Comparison of ENCODE assay signal across 8 cellular contexts in genomic region chr5:149581192-149581861, GRCh38. TPM values are rescaled to one million over a fixed set of nuclear protein-coding genes. Genes with fewer than 3 reads are reported as not detected.
A peak's percentile ranks its signal among the peaks of the same experiment; 100 is the strongest.
DNase-seq lines count a peak whose midpoint lies in the region; ATAC-seq and TF ChIP-seq lines count a peak whose summit lies in the region.

Gene ARHGEF37 (plus strand): TSS chr5:149581498. CDS start chr5:149597770, 16,272 bp downstream.

- peak within 1 kb of the TSS; percentile 92 for H3K4me2 ChIP-seq in trophoblast cell (ENCODE audit: low read length)

- H3K4me1 ChIP-seq in A673 (ENCODE audit: insufficient read depth, low read length, poor library complexity, severe bottlenecking) (peaks cover 9% of the 10 kb centered on the region), RWPE2 (ENCODE audit: insufficient read depth, poor library complexity, severe bottlenecking) (peaks cover 10% of the 10 kb centered on the region), left ventricle myocardium inferior (peaks cover 43% of the 10 kb centered on the region), trophoblast cell (ENCODE audit: control insufficient read depth in 1 of 2, insufficient read depth in 2 of 2, low read length in 2 of 2) (peaks cover 11 to 12% of the 10 kb centered on the region in 2 experiments)

- H2AK5ac ChIP-seq in trophoblast cell (ENCODE audit: low read length) = peak within 1 kb of the TSS; percentile 30

- H4K8ac ChIP-seq in trophoblast cell (ENCODE audit: low read depth, low read length) = peak within 1 kb of the TSS; percentile 66

- H3K4me3 ChIP-seq in A673 (ENCODE audit: low read depth, low read length, poor library complexity, severe bottlenecking) (peak within 1 kb of the TSS; percentile 49), RWPE2 (ENCODE audit: severe bottlenecking) (peak within 1 kb of the TSS; percentile 42), left ventricle myocardium inferior (peak within 1 kb of the TSS; percentile 72), trophoblast cell (ENCODE audit: low read depth, low read length) (peak within 1 kb of the TSS; percentile 65)

- peak within 1 kb of the TSS; percentile 82 for H3K27ac Mint-ChIP-seq in type B pancreatic cell

- no peak within 1 kb of the TSS for H3K23ac ChIP-seq in trophoblast cell (ENCODE audit: low read length)

- H2BK12ac ChIP-seq in trophoblast cell (ENCODE audit: low read length) = peak within 1 kb of the TSS; percentile 19

- peak within 1 kb of the TSS; percentile 32 for H2BK120ac ChIP-seq in trophoblast cell (ENCODE audit: insufficient read depth, low read length, poor library complexity)

- no peak within 1 kb of the TSS for H3K4ac ChIP-seq in trophoblast cell (ENCODE audit: low read depth, low read length)

- peak within 1 kb of the TSS; percentile 57 for H2AFZ ChIP-seq in trophoblast cell (ENCODE audit: insufficient read depth, low read length, poor library complexity)

- no peak within 1 kb of the TSS for H4K12ac ChIP-seq in trophoblast cell (ENCODE audit: low read depth, low read length)

- no peaks in the 10 kb centered on the region for H3K36me3 Mint-ChIP-seq in type B pancreatic cell

- H4K91ac ChIP-seq in trophoblast cell (ENCODE audit: low read depth, low read length) = peak within 1 kb of the TSS; percentile 83

- intact Hi-C loops in A673 (cut with micrococcal nuclease; ENCODE audit: unreplicated experiment) = no loop called here
- intact Hi-C loops in left ventricle myocardium inferior (cut with micrococcal nuclease) = no loop called here

- ATAC-seq in RWPE2 (ENCODE audit: low read depth) = peak; percentile 71

- H3K27me3 ChIP-seq in A673 (replicated peaks; ENCODE audit: insufficient read depth, low read depth, low read length, poor library complexity) (no peaks in the 10 kb centered on the region), RWPE2 (ENCODE audit: insufficient read depth, poor library complexity, severe bottlenecking) (no peaks in the 10 kb centered on the region), left ventricle myocardium inferior (ENCODE audit: low read depth) (no peaks in the 10 kb centered on the region), trophoblast cell (ENCODE audit: insufficient read depth, low read length) (peaks cover 2% of the 10 kb centered on the region)

- H3K18ac ChIP-seq in trophoblast cell (ENCODE audit: low read length) = peak within 1 kb of the TSS; percentile 62

- no peaks in the 10 kb centered on the region for H3K9me3 ChIP-seq in A673 (ENCODE audit: low read depth, low read length, poor library complexity, severe bottlenecking)
- no peaks in the 10 kb centered on the region for H3K9me3 ChIP-seq in RWPE2 (ENCODE audit: severe bottlenecking)
- H3K9me3 ChIP-seq in left ventricle myocardium inferior (replicated peaks) = no peaks in the 10 kb centered on the region
- H3K9me3 ChIP-seq in trophoblast cell (ENCODE audit: insufficient read depth, low read depth, low read length) = no peaks in the 10 kb centered on the region

- no CpG with 5 or more reads among the region's 56 CpGs for WGBS in trophoblast cell (ENCODE audit: extremely low coverage, insufficient coverage, insufficient read length)

- TF ChIP-seq CTCF in A673 (conservative IDR thresholded peaks at IDR 0.05; ENCODE audit: low read depth, low read length) = no peak
- no peak for TF ChIP-seq CTCF in RWPE2 (IDR thresholded peaks at IDR 0.05; ENCODE audit: poor library complexity, severe bottlenecking)
- TF ChIP-seq CTCF in left ventricle myocardium inferior (IDR thresholded peaks at IDR 0.05; ENCODE audit: borderline replicate concordance) = no peak
- no peak for TF ChIP-seq CTCF in type B pancreatic cell (conservative IDR thresholded peaks at IDR 0.05)

- POLR2A ChIA-PET in A673 (lab: Charles Lee; ENCODE audit: low non-redundant PET) (interaction anchor here (0.6 kb wide), 1 partner anchor 444 kb away, joined by 4 read pairs; no protein-coding TSS in a partner anchor), HEK293T (lab: Yijun Ruan, JAX) (interaction anchor here (0.6 to 1.2 kb wide), 5 partner anchors 12 to 235 kb away, joined by 3 to 4 read pairs (median 3); no protein-coding TSS in a partner anchor)

- no peaks in the 10 kb centered on the region for H3K79me2 ChIP-seq in trophoblast cell (ENCODE audit: control insufficient read depth, insufficient read depth, low read length, poor library complexity)

- H3K36me3 ChIP-seq in A673 (ENCODE audit: insufficient read depth, low read length, poor library complexity, severe bottlenecking) (no peaks in the 10 kb centered on the region), RWPE2 (ENCODE audit: low read depth) (no peaks in the 10 kb centered on the region), left ventricle myocardium inferior (no peaks in the 10 kb centered on the region), trophoblast cell (ENCODE audit: control insufficient read depth in 1 of 2, insufficient read depth in 2 of 2, low read length in 2 of 2) (no peaks in the 10 kb centered on the region)

- H3K4me3 Mint-ChIP-seq in type B pancreatic cell = peak within 1 kb of the TSS; percentile 83

- H3K14ac ChIP-seq in trophoblast cell (ENCODE audit: low read length) = peak within 1 kb of the TSS; percentile 67

- H3K9ac ChIP-seq in trophoblast cell (ENCODE audit: low read length) = peak within 1 kb of the TSS; percentile 2

- H3K27me3 Mint-ChIP-seq in type B pancreatic cell = peaks cover 7% of the 10 kb centered on the region

- H3K79me1 ChIP-seq in trophoblast cell (ENCODE audit: low read length) = peaks cover 11% of the 10 kb centered on the region

- no peaks in the 10 kb centered on the region for H3K9me3 Mint-ChIP-seq in type B pancreatic cell

- peak within 1 kb of the TSS; percentile 15 for H3K27ac ChIP-seq in A673 (ENCODE audit: low read depth, low read length, poor library complexity, severe bottlenecking)
- peak within 1 kb of the TSS; percentile 35 for H3K27ac ChIP-seq in RWPE2 (ENCODE audit: poor library complexity, severe bottlenecking)
- H3K27ac ChIP-seq in left ventricle myocardium inferior (replicated peaks) = peak within 1 kb of the TSS; percentile 96
- peak within 1 kb of the TSS; percentile 44 for H3K27ac ChIP-seq in trophoblast cell (ENCODE audit: low read depth, low read length)

- CTCF ChIA-PET in A673 (lab: Charles Lee) (no interaction called here), HEK293T (lab: Yijun Ruan, JAX) (interaction anchor here (1.1 to 2.0 kb wide), 5 partner anchors 16 to 213 kb away, joined by 3 to 4 read pairs (median 4); partner anchors contain the start of gene CSNK1A1)

- peaks cover 21% of the 10 kb centered on the region for H3K4me1 Mint-ChIP-seq in type B pancreatic cell (ENCODE audit: unreplicated experiment)

- BruUV-seq in A673 (replicated peaks; lab: Mats Ljungman, UMichigan) = no TSS peak

- DNase-seq in A673 (ENCODE audit: low spot score) = peak; percentile 51
- peak; percentile 65 for DNase-seq in HEK293T (ENCODE audit: extremely low spot score)
- DNase-seq in RWPE2 (ENCODE audit: low spot score) = peak; percentile 76
- DNase-seq in amniotic epithelial cell (ENCODE audit: low read depth) = peak; percentile 45
- peak; percentile 94 for DNase-seq in left ventricle myocardium inferior
- peak; percentile 30 to 61 for DNase-seq in trophoblast cell
- DNase-seq in type B pancreatic cell (ENCODE audit: extremely low spot score, unreplicated experiment) = peak; percentile 73
- DNase-seq in NCI-H1930 (lab: John Stamatoyannopoulos, UW) = no peak

- no peak within 1 kb of the TSS for H2BK5ac ChIP-seq in trophoblast cell (ENCODE audit: low read depth, low read length, poor library complexity)

TF ChIP-seq in HEK293T, 16 proteins besides CTCF, POLR2A, EP300 and RAD21:
- TF ChIP-seq SP1 (IDR thresholded peaks at IDR 0.05) (no peak), TARDBP (IDR thresholded peaks at IDR 0.05) (no peak), ELF4 (IDR thresholded peaks at IDR 0.05) (no peak)

RNA-seq across cellular contexts. Expression of gene ARHGEF37, which starts in this region (rescaled TPM):
- total RNA-seq in A673 (2021) = 0.64 and 1.7 TPM in 2 replicates
- 22.8 TPM for total RNA-seq in left ventricle myocardium inferior
- polyA plus RNA-seq in trophoblast cell (2013) = 0.89 and 0.93 TPM in 2 replicates
- total RNA-seq in type B pancreatic cell (ENCODE audit: low replicate concordance) = 7.1 and 16.8 TPM in 2 replicates

Comparison
In these comparisons a context has a peak if more than half of its experiments do, and no peak if none do; other contexts are left out.
1. DNase-seq: peak in A673 (single experiment), HEK293T (single experiment), RWPE2 (single experiment), amniotic epithelial cell (single experiment), left ventricle myocardium inferior (single experiment), trophoblast cell (2 of 2) and type B pancreatic cell (single experiment); none in NCI-H1930 (0 of 2).
2. H3K27ac ChIP-seq: peak in every context shown above with its lines; median percentile 96 in left ventricle myocardium inferior; 44 in trophoblast cell; 35 in RWPE2; 15 in A673.
3. Peak in every context shown above with its lines, with median percentiles within 50 percentile points of each other: H3K4me3 ChIP-seq.